In the genomic region with DNA sequence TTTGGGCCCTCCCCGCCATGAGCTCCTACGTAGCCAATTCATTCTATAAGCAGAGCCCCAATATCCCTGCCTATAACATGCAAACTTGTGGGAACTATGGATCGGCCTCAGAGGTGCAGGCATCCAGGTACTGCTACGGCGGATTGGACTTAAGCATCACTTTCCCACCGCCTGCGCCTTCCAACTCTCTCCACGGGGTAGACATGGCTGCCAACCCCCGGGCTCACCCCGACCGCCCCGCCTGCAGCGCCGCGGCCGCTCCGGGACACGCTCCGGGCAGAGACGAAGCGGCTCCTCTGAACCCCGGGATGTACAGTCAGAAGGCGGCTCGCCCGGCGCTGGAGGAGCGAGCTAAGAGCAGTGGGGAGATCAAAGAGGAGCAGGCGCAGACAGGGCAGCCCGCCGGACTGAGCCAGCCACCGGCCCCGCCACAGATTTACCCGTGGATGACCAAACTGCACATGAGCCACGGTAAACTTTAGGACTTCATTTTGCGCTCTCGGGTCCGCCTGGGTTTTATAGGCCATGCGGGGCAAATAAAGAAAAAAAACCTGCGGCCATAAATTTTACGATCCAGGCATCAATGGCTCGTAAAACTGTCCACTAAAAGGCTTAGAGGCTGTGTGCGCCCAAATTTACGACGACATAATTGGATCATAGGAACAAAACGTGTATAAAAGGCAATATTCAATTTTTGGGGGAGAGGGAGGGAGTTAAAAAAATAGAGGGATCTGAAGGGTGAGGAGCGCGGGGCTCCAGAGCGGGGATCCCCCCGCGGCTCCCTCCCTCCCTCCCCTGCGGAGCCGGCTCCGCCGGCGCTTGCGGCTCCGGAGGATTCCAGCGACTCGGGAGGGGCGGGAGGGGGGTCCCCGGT, we compare ENCODE assay signal across 9 cellular contexts. TPM values are rescaled to one million over a fixed set of nuclear protein-coding genes. Genes with fewer than 3 reads are reported as not detected.
DNase-seq lines count a peak whose midpoint lies in the region; ATAC-seq and TF ChIP-seq lines count a peak whose summit lies in the region.
"Had no signal": no experiment of that assay in that cellular context is flagged by ENCODE, and none has a peak within 500 bp of the region (broad histone marks: within the 10 kb centered on the region; RNA-seq: fewer than 3 reads in every experiment).

No MANE protein-coding gene starts in this region.

- peaks cover 23% of the 10 kb centered on the region for H3K27me3 ChIP-seq in CD4-positive, CD25-positive, alpha-beta regulatory T cell (ENCODE audit: control insufficient read depth, insufficient read depth, low read length)

- no peak for TF ChIP-seq CTCF in brain (conservative IDR thresholded peaks at IDR 0.05)
- TF ChIP-seq CTCF in natural killer cell (IDR thresholded peaks at IDR 0.05) = no peak

- no peaks in the 10 kb centered on the region for H3K36me3 ChIP-seq in CD4-positive, CD25-positive, alpha-beta regulatory T cell (ENCODE audit: control insufficient read depth, insufficient read depth, low read length)

- no peak overlapping the region for H3K4me3 ChIP-seq in CD4-positive, CD25-positive, alpha-beta regulatory T cell (ENCODE audit: low read depth, low read length)

- H3K4me3 Mint-ChIP-seq in CD4-positive, CD25-positive, alpha-beta regulatory T cell = peak overlapping the region in 3 of 4 donors; percentile 51 to 57 (median 52)
- H3K4me3 Mint-ChIP-seq in brain = peak overlapping the region; percentile 68 to 84 (median 77)
- peak overlapping the region; percentile 88 for H3K4me3 Mint-ChIP-seq in natural killer cell

- H3K27ac ChIP-seq in CD4-positive, CD25-positive, alpha-beta regulatory T cell (ENCODE audit: insufficient read depth, low read length, poor library complexity, severe bottlenecking) = no peak overlapping the region
- H3K27ac ChIP-seq: epithelial cell of prostate had no signal

- peaks cover 22% of the 10 kb centered on the region for H3K4me1 ChIP-seq in CD4-positive, CD25-positive, alpha-beta regulatory T cell (ENCODE audit: control insufficient read depth, insufficient read depth, low read length, poor library complexity, severe bottlenecking)

- ATAC-seq in CD4-positive, CD25-positive, alpha-beta regulatory T cell (ENCODE audit: low read depth in 2 of 2) = no peak
- peak in 2 of 3 donors; percentile 26 to 40 for ATAC-seq in natural killer cell
- no peak for ATAC-seq in GM18909 (IDR thresholded peaks at IDR 0.05; ENCODE audit: poor library complexity, unreplicated experiment)
- ATAC-seq in HG03342 (IDR thresholded peaks at IDR 0.05; ENCODE audit: unreplicated experiment) = no peak
- no peak for ATAC-seq in HG03378 (IDR thresholded peaks at IDR 0.05; ENCODE audit: unreplicated experiment)

- H3K4me1 Mint-ChIP-seq in CD4-positive, CD25-positive, alpha-beta regulatory T cell = peaks cover 0 to 32% (median 14%) of the 10 kb centered on the region in 4 donors
- H3K4me1 Mint-ChIP-seq in brain (peaks cover 52% of the 10 kb centered on the region), natural killer cell (peaks cover 23 to 27% of the 10 kb centered on the region in 2 donors)

- H3K27ac Mint-ChIP-seq in CD4-positive, CD25-positive, alpha-beta regulatory T cell = no peak overlapping the region
- H3K27ac Mint-ChIP-seq in brain (peak overlapping the region in 2 of 5 experiments; percentile 26 to 87), natural killer cell (peak overlapping the region; percentile 45 to 75)

- DNase-seq in CD4-positive, CD25-positive, alpha-beta regulatory T cell = no peak
- DNase-seq in LHCN-M2 (ENCODE audit: low read depth) = peak; percentile 63
- DNase-seq in natural killer cell = no peak
- DNase-seq in iPS-NIHi11 (ENCODE audit: low spot score) = no peak

- intact Hi-C loops in natural killer cell (cut with micrococcal nuclease) = loop anchor here (2.0 to 10.0 kb wide), 3 partner anchors 17 to 51 kb away; no protein-coding TSS in a partner anchor

- peaks cover 0 to 10% (median 2%) of the 10 kb centered on the region in 7 donors for H3K9me3 Mint-ChIP-seq in CD4-positive, CD25-positive, alpha-beta regulatory T cell
- peaks cover 0 to 9% (median 3%) of the 10 kb centered on the region in 5 experiments for H3K9me3 Mint-ChIP-seq in brain
- H3K9me3 Mint-ChIP-seq in natural killer cell = peaks cover 0 to 2% of the 10 kb centered on the region in 2 donors

- peaks cover 97% of the 10 kb centered on the region for H3K27me3 Mint-ChIP-seq in CD4-positive, CD25-positive, alpha-beta regulatory T cell
- peaks cover 98% of the 10 kb centered on the region for H3K27me3 Mint-ChIP-seq in brain
- peaks cover 79 to 92% of the 10 kb centered on the region in 2 donors for H3K27me3 Mint-ChIP-seq in natural killer cell (ENCODE audit: low read depth in 2 of 2)

- H3K9me3 ChIP-seq in CD4-positive, CD25-positive, alpha-beta regulatory T cell (ENCODE audit: control insufficient read depth in 2 of 2, low read length in 2 of 2) = peaks cover 8 to 18% of the 10 kb centered on the region in 2 experiments

- no peaks in the 10 kb centered on the region for H3K36me3 Mint-ChIP-seq in CD4-positive, CD25-positive, alpha-beta regulatory T cell
- no peaks in the 10 kb centered on the region for H3K36me3 Mint-ChIP-seq in brain
- H3K36me3 Mint-ChIP-seq in natural killer cell = no peaks in the 10 kb centered on the region

RNA-seq across cellular contexts. Expression of a gene that starts 0.5 kb away (rescaled TPM):
- not detected for total RNA-seq in CD4-positive, CD25-positive, alpha-beta regulatory T cell
- polyA plus RNA-seq in CD4-positive, CD25-positive, alpha-beta regulatory T cell = not detected
- total RNA-seq in LHCN-M2 (2014; rRNA removed) = 1.8 and 2.9 TPM in 2 replicates
- polyA plus RNA-seq in LHCN-M2 (2012) = 0.55 TPM
- not detected for polyA plus RNA-seq in brain (ENCODE audit: insufficient read depth, low read depth, low replicate concordance)
- total RNA-seq in natural killer cell = under 1 TPM in 1 of 3 donors, not detected in 2; 0.20 TPM

RNA-seq across cellular contexts. Expression of a gene that starts 5.1 kb away (rescaled TPM):
- not detected for total RNA-seq in CD4-positive, CD25-positive, alpha-beta regulatory T cell
- not detected for polyA plus RNA-seq in CD4-positive, CD25-positive, alpha-beta regulatory T cell
- total RNA-seq in LHCN-M2 (2014; rRNA removed) = 5.3 and 5.6 TPM in 2 replicates
- 24.5 TPM for polyA plus RNA-seq in LHCN-M2 (2012)
- polyA plus RNA-seq in brain (ENCODE audit: insufficient read depth, low read depth, low replicate concordance) = not detected
- total RNA-seq in natural killer cell = not detected

RNA-seq across cellular contexts. Expression of a gene that starts 20.3 kb away (rescaled TPM):
- total RNA-seq in CD4-positive, CD25-positive, alpha-beta regulatory T cell = 0.32 TPM
- under 1 TPM in 1 of 4 donors, not detected in 3; 0.09 TPM for polyA plus RNA-seq in CD4-positive, CD25-positive, alpha-beta regulatory T cell
- total RNA-seq in LHCN-M2 (2014; rRNA removed) (2.9 and 4.2 TPM in 2 replicates), natural killer cell (1 to 10 TPM in 2 of 3 donors, under 1 TPM in 1; 0.95 to 3.2 (median 1.8) TPM)
- polyA plus RNA-seq in LHCN-M2 (2012) = 8.8 TPM
- polyA plus RNA-seq in brain (ENCODE audit: insufficient read depth, low read depth, low replicate concordance) = not detected

RNA-seq across cellular contexts. Expression of a gene that starts 24.6 kb away (rescaled TPM):
- not detected for total RNA-seq in CD4-positive, CD25-positive, alpha-beta regulatory T cell
- not detected for polyA plus RNA-seq in CD4-positive, CD25-positive, alpha-beta regulatory T cell
- total RNA-seq in LHCN-M2 (2014; rRNA removed) (8.7 and 10.0 TPM in 2 replicates), natural killer cell (not detected)
- 29.8 TPM for polyA plus RNA-seq in LHCN-M2 (2012)
- not detected for polyA plus RNA-seq in brain (ENCODE audit: insufficient read depth, low read depth, low replicate concordance)

RNA-seq across cellular contexts. Expression of a gene that starts 33.4 kb away (rescaled TPM):
- not detected for total RNA-seq in CD4-positive, CD25-positive, alpha-beta regulatory T cell
- polyA plus RNA-seq in CD4-positive, CD25-positive, alpha-beta regulatory T cell = not detected
- total RNA-seq in LHCN-M2 (2014; rRNA removed) (7.8 and 8.8 TPM in 2 replicates), natural killer cell (not detected)
- 12.1 TPM for polyA plus RNA-seq in LHCN-M2 (2012)
- polyA plus RNA-seq in brain (ENCODE audit: insufficient read depth, low read depth, low replicate concordance) = not detected

Comparison
In these comparisons a context has a peak if more than half of its experiments do, and no peak if none do; other contexts are left out.
1. ATAC-seq: peak in natural killer cell (2 of 3); none in CD4-positive, CD25-positive, alpha-beta regulatory T cell (0 of 2), GM18909 (single experiment), HG03342 (single experiment) and HG03378 (single experiment).
2. H3K27ac Mint-ChIP-seq: peak in natural killer cell (2 of 2); none in CD4-positive, CD25-positive, alpha-beta regulatory T cell (0 of 3).
3. Peak in every context shown above with its lines, with median percentiles within 50 percentile points of each other: H3K4me3 Mint-ChIP-seq.